Comparison of ENCODE assay signal across 8 cellular contexts in the genomic region with DNA sequence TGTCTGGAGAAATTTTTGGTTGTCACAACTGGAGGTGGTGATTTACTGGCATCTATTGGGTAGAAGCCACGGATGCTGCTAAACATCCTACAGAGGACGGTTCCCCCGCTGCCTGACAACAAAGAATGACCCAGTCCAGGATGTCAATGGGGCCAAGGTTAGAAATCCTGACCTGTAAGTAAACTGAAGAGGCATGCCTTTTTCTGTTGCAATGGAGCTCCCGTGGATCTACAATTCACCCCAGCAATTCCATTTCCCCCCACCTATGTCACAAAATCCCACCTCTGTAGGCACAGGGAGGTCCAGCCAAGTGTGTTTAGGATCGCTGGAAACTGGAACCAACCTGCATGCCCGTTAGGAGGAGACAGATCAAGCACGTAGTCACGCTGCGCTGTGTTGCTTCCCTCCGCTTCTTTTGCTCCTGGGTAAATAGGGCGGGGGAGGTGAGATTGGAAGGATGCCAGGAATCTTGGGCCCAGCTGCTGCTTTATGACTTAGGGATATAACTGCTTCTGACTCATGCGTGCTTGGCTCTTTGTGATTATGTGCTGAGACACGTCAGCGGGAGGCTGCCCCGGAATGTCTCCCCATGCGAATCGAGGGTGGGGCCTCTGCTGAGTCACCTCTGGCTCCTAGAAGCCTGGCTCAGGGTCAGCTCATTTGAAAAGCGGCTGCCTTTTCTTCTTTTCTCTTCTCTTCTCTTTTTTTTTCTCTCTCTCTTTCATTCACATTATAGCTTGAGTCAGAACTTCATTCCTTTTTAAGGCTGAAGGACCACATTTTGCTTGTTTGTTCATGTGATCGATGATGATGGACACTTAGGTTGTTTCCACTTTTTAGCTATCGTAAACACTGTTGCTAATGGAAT. TPM values are rescaled to one million over a fixed set of nuclear protein-coding genes. Genes with fewer than 3 reads are reported as not detected.
DNase-seq lines count a peak whose midpoint lies in the region; ATAC-seq and TF ChIP-seq lines count a peak whose summit lies in the region.

No MANE protein-coding gene starts in this region.

- H3K27ac ChIP-seq in HEK293 (ENCODE audit: extremely low read depth, low read depth, low read length) (peak overlapping the region; percentile 13; the same call in 1 of the 2 replicates), ovary (peak overlapping the region; percentile 18 to 81), thymus (ENCODE audit: low read depth) (peak overlapping the region; percentile 74)

- 1 to 3% (median 2%) methylated on average over 20 of the region's 20 CpGs for WGBS in ovary, 3 donors
- WGBS in thymus: 23% methylated on average over 20 of the region's 20 CpGs

- H3K4me1 ChIP-seq in ES-I3 (ENCODE audit: insufficient read depth, low read length): peaks cover 14% of the 10 kb centered on the region
- H3K4me1 ChIP-seq in HEK293 (ENCODE audit: control insufficient read depth, insufficient read depth, low read length): no peaks in the 10 kb centered on the region
- peaks cover 2% of the 10 kb centered on the region for H3K4me1 ChIP-seq in ovary (ENCODE audit: insufficient read depth)
- H3K4me1 ChIP-seq in thymus (ENCODE audit: control insufficient read depth, insufficient read depth, low read length): no peaks in the 10 kb centered on the region

- peaks cover 6% of the 10 kb centered on the region for H3K27me3 Mint-ChIP-seq in activated naive CD8-positive, alpha-beta T cell treated with anti-CD3 and anti-CD28 coated beads, Interleukin-2, amount 10 ng/mL, durations not matched to agents 7 days and 5 days

- intact Hi-C loops in Right ventricle myocardium inferior (cut with DNase I): no loop called here
- intact Hi-C loops in ovary (cut with DNase I): loop anchor here in 3 of 4 donors (5.0 kb wide), 3 partner anchors 34 to 184 kb away; a partner anchor contains a TSS

- peak overlapping the region; percentile 41 for H3K27ac Mint-ChIP-seq in activated naive CD8-positive, alpha-beta T cell treated with anti-CD3 and anti-CD28 coated beads, Interleukin-2, amount 10 ng/mL, durations not matched to agents 7 days and 5 days

- no peaks in the 10 kb centered on the region for H3K27me3 ChIP-seq in ovary
- H3K27me3 ChIP-seq in thymus (ENCODE audit: control insufficient read depth, insufficient read depth): no peaks in the 10 kb centered on the region

- no peaks in the 10 kb centered on the region for H3K9me3 Mint-ChIP-seq in activated naive CD8-positive, alpha-beta T cell treated with anti-CD3 and anti-CD28 coated beads, Interleukin-2, amount 10 ng/mL, durations not matched to agents 7 days and 5 days

- TF ChIP-seq CTCF in HEK293 (tag by site-specific recombination; IDR thresholded peaks at IDR 0.05) (peak; percentile 11; the same call in 1 of the 2 replicates), ovary (IDR thresholded peaks at IDR 0.05) (no peak)

- H3K36me3 Mint-ChIP-seq in activated naive CD8-positive, alpha-beta T cell treated with anti-CD3 and anti-CD28 coated beads, Interleukin-2, amount 10 ng/mL, durations not matched to agents 7 days and 5 days: peaks cover 1% of the 10 kb centered on the region

- peak overlapping the region; percentile 22 for H3K4me3 ChIP-seq in HEK293 (ENCODE audit: low read depth, low read length)
- H3K4me3 ChIP-seq in ovary: peak overlapping the region; percentile 11
- no peak overlapping the region for H3K4me3 ChIP-seq in thymus (ENCODE audit: low read length)

- CTCF ChIA-PET in HEK293 (lab: Yijun Ruan, JAX): interaction anchor here (0.7 to 6.6 kb wide), 10 partner anchors 12 to 187 kb away, joined by 3 to 44 read pairs (median 4); a partner anchor contains a TSS

- ATAC-seq in SK-N-SH treated with all-trans-retinoic acid at 6 μM for 48 hours: peak; percentile 95
- ATAC-seq in activated naive CD8-positive, alpha-beta T cell treated with anti-CD3 and anti-CD28 coated beads, Interleukin-2, amount 10 ng/mL, durations not matched to agents 7 days and 5 days (ENCODE audit: low read depth): peak; percentile 95
- peak; percentile 96 for ATAC-seq in Right ventricle myocardium inferior

- POLR2A ChIA-PET in HEK293 (lab: Yijun Ruan, JAX): interaction anchor here (0.5 to 2.8 kb wide), 9 partner anchors 12 to 276 kb away, joined by 3 to 24 read pairs (median 4); a partner anchor contains a TSS
- POLR2A ChIA-PET in activated naive CD8-positive, alpha-beta T cell treated with anti-CD3 and anti-CD28 coated beads, Interleukin-2, amount 10 ng/mL, durations not matched to agents 7 days and 5 days (lab: Charles Lee): interaction anchor here (1.0 to 1.3 kb wide), 3 partner anchors 13 to 53 kb away, joined by 3 to 8 read pairs (median 3); a partner anchor contains a TSS

- H3K36me3 ChIP-seq in ES-I3 (ENCODE audit: insufficient read depth, low read length) (no peaks in the 10 kb centered on the region), HEK293 (ENCODE audit: control insufficient read depth in 2 of 2, insufficient read depth in 1 of 2, low read length in 2 of 2) (no peaks in the 10 kb centered on the region), ovary (no peaks in the 10 kb centered on the region), thymus (ENCODE audit: control insufficient read depth, insufficient read depth) (no peaks in the 10 kb centered on the region)

- peak overlapping the region; percentile 50 for H3K9ac ChIP-seq in ES-I3 (ENCODE audit: low read depth, low read length)

- DNase-seq in NCI-H1092 (lab: John Stamatoyannopoulos, UW) (peak; percentile 85), Right ventricle myocardium inferior (ENCODE audit: missing footprints) (peak; percentile 97), ovary (peak; percentile 95 to 99 (median 96))
- DNase-seq in activated naive CD8-positive, alpha-beta T cell treated with anti-CD3 and anti-CD28 coated beads, Interleukin-2, amount 10 ng/mL, durations not matched to agents 7 days and 5 days: peak; percentile 62

- H3K4me1 Mint-ChIP-seq in activated naive CD8-positive, alpha-beta T cell treated with anti-CD3 and anti-CD28 coated beads, Interleukin-2, amount 10 ng/mL, durations not matched to agents 7 days and 5 days: peaks cover 12% of the 10 kb centered on the region

- peak; percentile 84 for TF ChIP-seq EP300 in ovary (IDR thresholded peaks at IDR 0.05)

- H3K9me3 ChIP-seq in ES-I3 (ENCODE audit: control insufficient read depth, insufficient read depth, low read length): no peaks in the 10 kb centered on the region
- H3K9me3 ChIP-seq in HEK293 (ENCODE audit: control insufficient read depth, insufficient read depth, low read depth, low read length): no peaks in the 10 kb centered on the region
- no peaks in the 10 kb centered on the region for H3K9me3 ChIP-seq in ovary
- no peaks in the 10 kb centered on the region for H3K9me3 ChIP-seq in thymus (ENCODE audit: control insufficient read depth)

- H3K4me3 Mint-ChIP-seq in activated naive CD8-positive, alpha-beta T cell treated with anti-CD3 and anti-CD28 coated beads, Interleukin-2, amount 10 ng/mL, durations not matched to agents 7 days and 5 days: peak overlapping the region; percentile 55

- TF ChIP-seq POLR2A in ovary (IDR thresholded peaks at IDR 0.05): no peak

TF ChIP-seq in HEK293, 187 proteins besides CTCF, POLR2A, EP300 and RAD21 (continues in another document):
- TF ChIP-seq OSR2 (tag by site-specific recombination; IDR thresholded peaks at IDR 0.05) (peak; percentile 98), BCL11A (tag by site-specific recombination; IDR thresholded peaks at IDR 0.05; ENCODE audit: low read depth) (peak; percentile 96), YY2 (tag by site-specific recombination; IDR thresholded peaks at IDR 0.05) (no peak)
- TF ChIP-seq, protein P1, sequence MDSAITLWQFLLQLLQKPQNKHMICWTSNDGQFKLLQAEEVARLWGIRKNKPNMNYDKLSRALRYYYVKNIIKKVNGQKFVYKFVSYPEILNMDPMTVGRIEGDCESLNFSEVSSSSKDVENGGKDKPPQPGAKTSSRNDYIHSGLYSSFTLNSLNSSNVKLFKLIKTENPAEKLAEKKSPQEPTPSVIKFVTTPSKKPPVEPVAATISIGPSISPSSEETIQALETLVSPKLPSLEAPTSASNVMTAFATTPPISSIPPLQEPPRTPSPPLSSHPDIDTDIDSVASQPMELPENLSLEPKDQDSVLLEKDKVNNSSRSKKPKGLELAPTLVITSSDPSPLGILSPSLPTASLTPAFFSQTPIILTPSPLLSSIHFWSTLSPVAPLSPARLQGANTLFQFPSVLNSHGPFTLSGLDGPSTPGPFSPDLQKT (IDR thresholded peaks at IDR 0.05; ENCODE audit: borderline replicate concordance, low read depth, low read length): no peak

TF ChIP-seq in SK-N-SH treated with all-trans-retinoic acid at 6 μM for 48 hours, 23 proteins besides CTCF, POLR2A, EP300 and RAD21 (continues in another document):
- TF ChIP-seq ZFP30 (CRISPR knock-in tag; IDR thresholded peaks at IDR 0.05) (no peak), SNAI2 (CRISPR knock-in tag; IDR thresholded peaks at IDR 0.05) (no peak)

RNA-seq across cellular contexts. Expression of a gene that starts 12.4 kb away (rescaled TPM):
- 10 to 100 TPM; 22.1 to 24.5 TPM for total RNA-seq in activated naive CD8-positive, alpha-beta T cell treated with anti-CD3 and anti-CD28 coated beads, Interleukin-2, amount 10 ng/mL, durations not matched to agents 7 days and 5 days
- total RNA-seq in Right ventricle myocardium inferior (31.2 TPM), ovary (10 to 100 TPM in 6 of 7 donors, 1 to 10 TPM in 1; 7.5 to 18.2 (median 12.6) TPM)
- polyA plus RNA-seq in ovary (10 to 100 TPM; 11.6 to 11.7 TPM), thymus (26.5 TPM)

RNA-seq across cellular contexts. Expression of a gene that starts 24.7 kb away (rescaled TPM):
- 10 to 100 TPM; 38.3 to 38.7 TPM for total RNA-seq in activated naive CD8-positive, alpha-beta T cell treated with anti-CD3 and anti-CD28 coated beads, Interleukin-2, amount 10 ng/mL, durations not matched to agents 7 days and 5 days
- 62.4 TPM for total RNA-seq in Right ventricle myocardium inferior
- total RNA-seq in ovary: 100 to 1,000 TPM in 5 of 7 donors, 10 to 100 TPM in 2; 84.1 to 296 (median 153) TPM
- 10 to 100 TPM; 15.7 to 19.2 TPM for polyA plus RNA-seq in ovary
- 42.9 TPM for polyA plus RNA-seq in thymus

RNA-seq across cellular contexts. Expression of a gene that starts 53.0 kb away (rescaled TPM):
- 100 to 1,000 TPM; 124 to 140 TPM for total RNA-seq in activated naive CD8-positive, alpha-beta T cell treated with anti-CD3 and anti-CD28 coated beads, Interleukin-2, amount 10 ng/mL, durations not matched to agents 7 days and 5 days
- total RNA-seq in Right ventricle myocardium inferior: 74.3 TPM
- 10 to 100 TPM; 51.0 to 90.3 (median 77.2) TPM for total RNA-seq in ovary
- 100 to 1,000 TPM in 1 of 2 donors, 10 to 100 TPM in 1; 43.6 to 189 TPM for polyA plus RNA-seq in ovary
- polyA plus RNA-seq in thymus: 81.3 TPM

Comparison
In these comparisons a context has a peak if more than half of its experiments do, and no peak if none do; other contexts are left out.
1. H3K27ac ChIP-seq: peak in every context shown above with its lines; median percentile 74 in thymus; 50 in ovary; 13 in HEK293.